Comparison of ENCODE assay signal across 8 cellular contexts in genomic region chr1:201537966-201538617, GRCh38. TPM values are rescaled to one million over a fixed set of nuclear protein-coding genes. Genes with fewer than 3 reads are reported as not detected.
DNase-seq lines count a peak whose midpoint lies in the region; ATAC-seq and TF ChIP-seq lines count a peak whose summit lies in the region.

No MANE protein-coding gene starts in this region.

- H3K27me3 ChIP-seq in OCI-LY3 (ENCODE audit: low read depth, low read length) = peaks cover 28% of the 10 kb centered on the region
- H3K27me3 ChIP-seq in endodermal cell (ENCODE audit: control insufficient read depth, insufficient read depth, low read length, poor library complexity, severe bottlenecking) = peaks cover 36% of the 10 kb centered on the region
- peaks cover 71% of the 10 kb centered on the region for H3K27me3 ChIP-seq in neural progenitor cell

- peaks cover 32% of the 10 kb centered on the region for H3K4me1 Mint-ChIP-seq in endodermal cell
- H3K4me1 Mint-ChIP-seq in neural progenitor cell = peaks cover 45% of the 10 kb centered on the region

- H2AFZ ChIP-seq in OCI-LY3 (ENCODE audit: low read depth, low read length) (no peak overlapping the region), neural progenitor cell (replicated peaks) (peak overlapping the region; percentile 86)

- 15 to 33% methylated on average over 2 to 6 of the region's 6 CpGs for WGBS in endodermal cell (ENCODE audit: insufficient coverage in 1 of 2, insufficient read length in 1 of 2), 2 experiments

- H3K79me2 ChIP-seq in OCI-LY3 (ENCODE audit: low read length) = no peaks in the 10 kb centered on the region
- H3K79me2 ChIP-seq in neural progenitor cell (ENCODE audit: low read depth) = no peaks in the 10 kb centered on the region

- peaks cover 39% of the 10 kb centered on the region for H3K4me1 ChIP-seq in OCI-LY3 (ENCODE audit: low read length)
- H3K4me1 ChIP-seq in endodermal cell (ENCODE audit: control insufficient read depth, insufficient read depth, low read length) = no peaks in the 10 kb centered on the region
- H3K4me1 ChIP-seq in neural progenitor cell = peaks cover 16% of the 10 kb centered on the region

- H3K9me3 ChIP-seq in OCI-LY3 (ENCODE audit: insufficient read depth, low read length) = no peaks in the 10 kb centered on the region
- no peaks in the 10 kb centered on the region for H3K9me3 ChIP-seq in endodermal cell (ENCODE audit: control insufficient read depth, low read length)
- H3K9me3 ChIP-seq in neural progenitor cell (ENCODE audit: low read depth) = no peaks in the 10 kb centered on the region

- no peak overlapping the region for H3K27ac ChIP-seq in OCI-LY3 (ENCODE audit: low read length)
- peak overlapping the region; percentile 37 for H3K27ac ChIP-seq in endodermal cell (ENCODE audit: low read depth, low read length)
- no peak overlapping the region for H3K27ac ChIP-seq in neural progenitor cell

- in situ Hi-C loops in Caki2 (cut with HindIII; ENCODE audit: low pct_unique_long_range_greater_than_20kb, low sequenced_read_pairs) = no loop called here

- H3K4me3 Mint-ChIP-seq in endodermal cell (peak overlapping the region; percentile 80), neural progenitor cell (peak overlapping the region; percentile 81)

- H3K36me3 Mint-ChIP-seq in endodermal cell (ENCODE audit: low read depth) (no peaks in the 10 kb centered on the region), neural progenitor cell (peaks cover 4% of the 10 kb centered on the region)

- H3K4me3 ChIP-seq in OCI-LY3 (ENCODE audit: low read length) = peak overlapping the region; percentile 74
- peak overlapping the region; percentile 88 for H3K4me3 ChIP-seq in endodermal cell (ENCODE audit: low read length)
- peak overlapping the region; percentile 70 for H3K4me3 ChIP-seq in neural progenitor cell

- ATAC-seq in HG03439 (IDR thresholded peaks at IDR 0.05; ENCODE audit: unreplicated experiment) (no peak), HG02623 (IDR thresholded peaks at IDR 0.05; ENCODE audit: unreplicated experiment) (no peak)

- peaks cover 18% of the 10 kb centered on the region for H3F3A ChIP-seq in neural progenitor cell (ENCODE audit: low read depth)

- H3K27me3 Mint-ChIP-seq in endodermal cell (ENCODE audit: insufficient read depth) = peaks cover 56% of the 10 kb centered on the region
- H3K27me3 Mint-ChIP-seq in neural progenitor cell (ENCODE audit: insufficient read depth, low read depth) = peaks cover 29% of the 10 kb centered on the region

- H4K20me1 ChIP-seq in OCI-LY3 (ENCODE audit: insufficient read depth, low read length) (no peaks in the 10 kb centered on the region), neural progenitor cell (ENCODE audit: low read depth) (peaks cover 13% of the 10 kb centered on the region)

- peaks cover 3% of the 10 kb centered on the region for H3K36me3 ChIP-seq in OCI-LY3 (replicated peaks; ENCODE audit: low read depth, low read length)
- no peaks in the 10 kb centered on the region for H3K36me3 ChIP-seq in endodermal cell (ENCODE audit: control insufficient read depth, insufficient read depth, low read length)
- no peaks in the 10 kb centered on the region for H3K36me3 ChIP-seq in neural progenitor cell

- H3K9ac ChIP-seq in OCI-LY3 (ENCODE audit: low read length) (no peak overlapping the region), endodermal cell (ENCODE audit: extremely low read depth, low read length, poor library complexity, severe bottlenecking) (peak overlapping the region; percentile 79), neural progenitor cell (no peak overlapping the region)

- H3K4me2 ChIP-seq in OCI-LY3 (ENCODE audit: low read length) (peak overlapping the region; percentile 67), neural progenitor cell (peak overlapping the region; percentile 94)

- H3K27ac Mint-ChIP-seq in endodermal cell (peak overlapping the region; percentile 72), neural progenitor cell (no peak overlapping the region)

- no peaks in the 10 kb centered on the region for H3K9me3 Mint-ChIP-seq in endodermal cell
- no peaks in the 10 kb centered on the region for H3K9me3 Mint-ChIP-seq in neural progenitor cell

- peak; percentile 69 for DNase-seq in Caki2 (ENCODE audit: low read depth)
- DNase-seq in endodermal cell = peak; percentile 75
- peak; percentile 38 for DNase-seq in neural progenitor cell (ENCODE audit: low spot score)
- DNase-seq in effector CD4-positive, alpha-beta T cell = no peak
- DNase-seq in NCI-H524 (lab: John Stamatoyannopoulos, UW) = no peak

- no peak for TF ChIP-seq CTCF in OCI-LY3 (IDR thresholded peaks at IDR 0.05; ENCODE audit: low read depth, low read length)
- no peak for TF ChIP-seq CTCF in endodermal cell (conservative IDR thresholded peaks at IDR 0.05)
- TF ChIP-seq CTCF in neural progenitor cell (IDR thresholded peaks at IDR 0.05) = no peak

RNA-seq across cellular contexts. Expression of gene NAV1, which starts 0.8 kb away (rescaled TPM):
- 18.0 and 21.7 TPM in 2 replicates for total RNA-seq in Caki2 (2014; rRNA removed; shearing (Covaris generic); ENCODE audit: low replicate concordance)
- 10 to 100 TPM; 42.2 to 62.5 TPM for total RNA-seq in endodermal cell
- polyA plus RNA-seq in endodermal cell (2013, experiment 1 of 2) = 25.8 TPM
- polyA plus RNA-seq in endodermal cell (2013, experiment 2 of 2) = 23.3 TPM
- total RNA-seq in neural progenitor cell (ENCODE audit: low replicate concordance) = 60.7 and 83.0 TPM in 2 replicates

RNA-seq across cellular contexts. Expression of gene CSRP1, which starts 31.2 kb away (rescaled TPM):
- 235 and 239 TPM in 2 replicates for total RNA-seq in Caki2 (2014; rRNA removed; shearing (Covaris generic); ENCODE audit: low replicate concordance)
- 10 to 100 TPM; 16.1 to 17.7 TPM for total RNA-seq in endodermal cell
- polyA plus RNA-seq in endodermal cell (2013, experiment 1 of 2) = 16.1 TPM
- 21.3 TPM for polyA plus RNA-seq in endodermal cell (2013, experiment 2 of 2)
- total RNA-seq in neural progenitor cell (ENCODE audit: low replicate concordance) = 2.5 and 4.1 TPM in 2 replicates

Comparison
In these comparisons a context has a peak if more than half of its experiments do, and no peak if none do; other contexts are left out.
1. DNase-seq: peak in Caki2 (single experiment), endodermal cell (single experiment) and neural progenitor cell (single experiment); none in effector CD4-positive, alpha-beta T cell (single experiment) and NCI-H524 (0 of 2).
2. RNA of gene CSRP1, which starts 31.2 kb away (total RNA-seq): 235 to 239 TPM in Caki2; 16.1 to 17.7 TPM in endodermal cell and 2.5 to 4.1 TPM in neural progenitor cell; every median in the first group is over 10 times any median in the second.
3. Peak in every context shown above with its lines, with median percentiles within 50 percentile points of each other: H3K4me3 ChIP-seq.